Comparison of ENCODE assay signal across 8 cellular contexts in the genomic region with DNA sequence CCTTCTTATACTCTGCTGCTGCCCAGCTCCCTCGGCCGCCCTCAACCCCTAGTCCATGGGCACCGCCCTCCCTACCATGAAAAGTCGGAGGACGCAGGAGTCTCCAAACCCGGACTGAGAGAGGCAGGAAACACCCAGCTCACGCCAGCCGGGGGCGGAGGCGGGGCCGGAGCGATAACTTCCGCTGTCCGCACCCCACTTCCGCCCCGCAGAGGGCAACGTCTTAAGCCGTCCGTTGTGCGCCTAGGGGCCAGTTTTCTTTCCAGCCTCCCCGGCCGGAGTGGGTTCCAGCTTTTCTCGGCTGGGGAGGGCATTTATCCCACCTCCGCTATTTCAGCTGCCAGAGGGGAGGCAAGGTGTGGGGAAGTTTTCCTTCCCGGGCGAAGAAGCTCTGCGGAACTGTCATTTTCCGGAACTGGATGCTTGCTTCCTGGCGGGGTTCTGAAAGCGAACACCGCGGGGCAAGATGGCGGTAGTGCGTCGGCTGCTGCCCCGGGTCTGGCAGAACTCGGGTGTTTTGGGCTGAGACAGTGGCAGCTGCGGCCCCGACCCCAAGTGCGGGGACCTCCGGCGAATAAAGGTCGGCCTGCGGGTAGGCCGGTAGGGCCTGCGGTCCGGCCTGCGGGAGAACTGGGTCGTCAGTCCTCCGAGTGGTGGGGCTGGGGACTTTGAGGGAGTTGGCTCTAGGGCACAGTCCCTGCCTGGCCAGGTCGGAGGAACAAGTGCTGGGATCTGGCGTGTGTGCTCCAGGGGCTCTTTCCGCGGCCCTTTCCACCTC. TPM values are rescaled to one million over a fixed set of nuclear protein-coding genes. Genes with fewer than 3 reads are reported as not detected.
A peak's percentile ranks its signal among the peaks of the same experiment; 100 is the strongest.
DNase-seq lines count a peak whose midpoint lies in the region; ATAC-seq and TF ChIP-seq lines count a peak whose summit lies in the region.

A gene with protein sequence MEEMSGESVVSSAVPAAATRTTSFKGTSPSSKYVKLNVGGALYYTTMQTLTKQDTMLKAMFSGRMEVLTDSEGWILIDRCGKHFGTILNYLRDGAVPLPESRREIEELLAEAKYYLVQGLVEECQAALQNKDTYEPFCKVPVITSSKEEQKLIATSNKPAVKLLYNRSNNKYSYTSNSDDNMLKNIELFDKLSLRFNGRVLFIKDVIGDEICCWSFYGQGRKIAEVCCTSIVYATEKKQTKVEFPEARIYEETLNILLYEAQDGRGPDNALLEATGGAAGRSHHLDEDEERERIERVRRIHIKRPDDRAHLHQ (minus strand): TSS at position 116 of the 778 bp plus-strand sequence. CDS start 38 bp downstream, at position 78.
Gene UBE3B (plus strand): TSS at position 450 of the 778 bp plus-strand sequence. CDS start 5,918 bp downstream, outside the sequence.

- peak within 1 kb of the TSS; percentile 80 for H2AFZ ChIP-seq in smooth muscle cell (ENCODE audit: low read depth)

- H3K4me1 ChIP-seq in breast epithelium, result peaks cover 4 to 6% of the 10 kb centered on the region in 2 donors
- peaks cover 18% of the 10 kb centered on the region for H3K4me1 ChIP-seq in smooth muscle cell (ENCODE audit: low read depth)

- peaks cover 39% of the 10 kb centered on the region for H4K20me1 ChIP-seq in smooth muscle cell (ENCODE audit: low read depth)

- no peaks in the 10 kb centered on the region for H3K9me3 ChIP-seq in breast epithelium
- no peaks in the 10 kb centered on the region for H3K9me3 ChIP-seq in smooth muscle cell (replicated peaks; ENCODE audit: low read depth)

- TF ChIP-seq POLR2A in breast epithelium (IDR thresholded peaks at IDR 0.05), result no peak

- peak within 1 kb of the TSS; percentile 99 for H3K4me3 ChIP-seq in WI38 (ENCODE audit: low read depth, low read length)
- peak within 1 kb of the TSS; percentile 93 to 96 (median 96) for H3K4me3 ChIP-seq in breast epithelium
- H3K4me3 ChIP-seq in smooth muscle cell, result peak within 1 kb of the TSS; percentile 64

- peak within 1 kb of the TSS; percentile 95 for H3K9ac ChIP-seq in smooth muscle cell (ENCODE audit: low read depth)

- TF ChIP-seq CTCF in WI38 (IDR thresholded peaks at IDR 0.05; ENCODE audit: low read depth, low read length), result no peak
- TF ChIP-seq CTCF in breast epithelium (IDR thresholded peaks at IDR 0.05), result peak in 2 of 3 donors; percentile 36 to 39
- TF ChIP-seq CTCF in smooth muscle cell (IDR thresholded peaks at IDR 0.05; ENCODE audit: borderline replicate concordance, insufficient read depth, poor library complexity, severe bottlenecking), result no peak

- H3K27me3 ChIP-seq in breast epithelium (no peaks in the 10 kb centered on the region), smooth muscle cell (ENCODE audit: low read depth) (no peaks in the 10 kb centered on the region)

- H3K4me2 ChIP-seq in smooth muscle cell, result peak within 1 kb of the TSS; percentile 99

- peak within 1 kb of the TSS; percentile 98 to 99 for H3K27ac ChIP-seq in breast epithelium
- H3K27ac ChIP-seq in smooth muscle cell (ENCODE audit: low read depth), result peak within 1 kb of the TSS; percentile 90

- no peaks in the 10 kb centered on the region for H3F3A ChIP-seq in smooth muscle cell (ENCODE audit: low read depth)

- H3K36me3 ChIP-seq in breast epithelium (no peaks in the 10 kb centered on the region), smooth muscle cell (ENCODE audit: low read depth) (no peaks in the 10 kb centered on the region)

- H3K79me2 ChIP-seq in smooth muscle cell (ENCODE audit: low read depth), result peaks cover 80% of the 10 kb centered on the region

- DNase-seq in AG08396 (ENCODE audit: low spot score) (peak; percentile 92), NCI-H226 (peak; percentile 84), breast epithelium (ENCODE audit: low spot score in 2 of 2) (peak; percentile 82 to 85), iPS-NIHi7 (ENCODE audit: extremely low spot score) (peak; percentile 97), smooth muscle cell (lab: John Stamatoyannopoulos, UW; ENCODE audit: unreplicated experiment) (peak; percentile 72)

- 1% methylated on average over 54 of the region's 54 CpGs for WGBS in smooth muscle cell (ENCODE audit: low lambda C conversion rate)

- intact Hi-C loops in breast epithelium (cut with DNase I; ENCODE audit: low total_unique reads), result no loop called here

- ATAC-seq in GM19025 (IDR thresholded peaks at IDR 0.05; ENCODE audit: low read depth, unreplicated experiment) (peak; percentile 88), HG03196 (IDR thresholded peaks at IDR 0.05; ENCODE audit: unreplicated experiment) (peak; percentile 96)

RNA-seq across cellular contexts. Expression of the first gene that starts in this region (rescaled TPM):
- total RNA-seq in breast epithelium, result 10 to 100 TPM; 65.3 to 86.2 (median 70.4) TPM
- total RNA-seq in smooth muscle cell, result 89.7 and 111 TPM in 2 replicates
- polyA plus RNA-seq in smooth muscle cell, result 63.7 and 79.6 TPM in 2 replicates

RNA-seq across cellular contexts. Expression of gene UBE3B, which starts in this region (rescaled TPM):
- total RNA-seq in breast epithelium (10 to 100 TPM; 34.7 to 54.7 (median 47.7) TPM), smooth muscle cell (45.5 and 62.9 TPM in 2 replicates)
- 21.8 and 24.2 TPM in 2 replicates for polyA plus RNA-seq in smooth muscle cell

Comparison
In these comparisons a context has a peak if more than half of its experiments do, and no peak if none do; other contexts are left out.
1. Peak in every context shown above with its lines: DNase-seq, ATAC-seq, H3K4me3 ChIP-seq and H3K27ac ChIP-seq.
2. CTCF ChIP-seq: peak in breast epithelium (2 of 3); none in WI38 (single experiment) and smooth muscle cell (single experiment).